1 cellular context compared by ENCODE assay signal in the genomic region with DNA sequence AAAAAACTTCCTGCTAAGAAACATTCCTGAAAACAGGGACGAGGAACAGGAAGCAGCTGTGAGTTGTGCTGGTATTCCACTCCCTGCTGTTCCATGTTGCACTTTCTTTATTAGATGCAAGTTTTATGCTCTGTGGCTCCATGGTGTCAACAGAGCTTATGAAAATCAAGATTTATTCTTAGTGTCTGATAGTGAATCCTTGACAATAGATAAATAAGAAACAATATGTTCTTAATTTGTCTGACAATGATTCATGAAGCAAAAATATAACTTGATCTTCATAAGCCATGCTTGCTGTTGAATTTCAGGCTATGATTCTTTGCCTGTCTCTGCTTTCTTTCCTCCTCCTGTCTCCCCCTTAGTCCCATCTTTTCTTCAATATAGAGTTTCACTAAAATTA.
TF ChIP-seq lines count a peak whose summit lies in the region.

No MANE protein-coding gene starts in this region.

TF ChIP-seq in IMR-90, 13 proteins besides CTCF, POLR2A, EP300 and RAD21 (continued from another document):
- TF ChIP-seq USF2 (IDR thresholded peaks at IDR 0.05; ENCODE audit: low read depth, low read length): no peak
- no peak for TF ChIP-seq MXI1 (IDR thresholded peaks at IDR 0.05; ENCODE audit: borderline replicate concordance, low read depth, low read length)
- TF ChIP-seq, protein P1, sequence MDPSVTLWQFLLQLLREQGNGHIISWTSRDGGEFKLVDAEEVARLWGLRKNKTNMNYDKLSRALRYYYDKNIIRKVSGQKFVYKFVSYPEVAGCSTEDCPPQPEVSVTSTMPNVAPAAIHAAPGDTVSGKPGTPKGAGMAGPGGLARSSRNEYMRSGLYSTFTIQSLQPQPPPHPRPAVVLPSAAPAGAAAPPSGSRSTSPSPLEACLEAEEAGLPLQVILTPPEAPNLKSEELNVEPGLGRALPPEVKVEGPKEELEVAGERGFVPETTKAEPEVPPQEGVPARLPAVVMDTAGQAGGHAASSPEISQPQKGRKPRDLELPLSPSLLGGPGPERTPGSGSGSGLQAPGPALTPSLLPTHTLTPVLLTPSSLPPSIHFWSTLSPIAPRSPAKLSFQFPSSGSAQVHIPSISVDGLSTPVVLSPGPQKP (IDR thresholded peaks at IDR 0.05; ENCODE audit: borderline replicate concordance, low read depth, low read length): no peak
- TF ChIP-seq CEBPB (IDR thresholded peaks at IDR 0.05; ENCODE audit: low read depth, low read length): no peak
- TF ChIP-seq FOS (IDR thresholded peaks at IDR 0.05; ENCODE audit: low read depth, low read length): no peak
- no peak for TF ChIP-seq CHD1 (IDR thresholded peaks at IDR 0.05; ENCODE audit: low read depth, low read length)
